Comparison of ENCODE assay signal across 8 cellular contexts in genomic region chr17:31094600-31095238, GRCh38. TPM values are rescaled to one million over a fixed set of nuclear protein-coding genes. Genes with fewer than 3 reads are reported as not detected.
DNase-seq lines count a peak whose midpoint lies in the region; ATAC-seq, FAIRE-seq and TF ChIP-seq lines count a peak whose summit lies in the region.

NF1 (plus strand) TSS chr17:31094977; CDS start chr17:31095310, 333 bp downstream.

- H3K36me3 ChIP-seq in BE2C, result no peaks in the 10 kb centered on the region

- TF ChIP-seq CTCF in BE2C (IDR thresholded peaks at IDR 0.05; ENCODE audit: low read depth, low read length), result no peak
- no peak for TF ChIP-seq CTCF in coronary artery (IDR thresholded peaks at IDR 0.05)

- FAIRE-seq in GM19239 (lab: Jason Lieb, UNC), result peak; percentile 89

- no peaks in the 10 kb centered on the region for H3K27me3 ChIP-seq in BE2C

- H3K27me3 Mint-ChIP-seq in activated CD4-positive, alpha-beta T cell treated with anti-CD3 and anti-CD28 coated beads, Interleukin-2, amount 10 ng/mL, durations not matched to agents 7 days and 5 days, result no peaks in the 10 kb centered on the region

- DNase-seq in BE2C (peak; percentile 92), GM19239 (ENCODE audit: insufficient read length, low spot score) (peak; percentile 95), NCI-H69 (lab: John Stamatoyannopoulos, UW) (peak; percentile 99), coronary artery (ENCODE audit: low spot score) (peak; percentile 96), left kidney (ENCODE audit: low read depth, low spot score) (peak; percentile 99)
- DNase-seq in activated CD4-positive, alpha-beta T cell treated with anti-CD3 and anti-CD28 coated beads, Interleukin-2, amount 10 ng/mL, durations not matched to agents 7 days and 5 days, result peak; percentile 86
- peak; percentile 90 for DNase-seq in stimulated activated CD4-positive, alpha-beta T cell treated with anti-CD3 and anti-CD28 coated beads, Interleukin-1b, Interleukin-23, amount 100 ng/mL, for 48 hours

- no peaks in the 10 kb centered on the region for H3K9me3 ChIP-seq in BE2C

- peak within 1 kb of the TSS; percentile 92 to 98 for H3K27ac ChIP-seq in coronary artery

- CTCF ChIA-PET in activated CD4-positive, alpha-beta T cell treated with anti-CD3 and anti-CD28 coated beads, Interleukin-2, amount 10 ng/mL, durations not matched to agents 7 days and 5 days (lab: Charles Lee), result interaction anchor here (0.6 to 0.8 kb wide), 4 partner anchors 200 to 1010 kb away, joined by 3 read pairs; no protein-coding TSS in a partner anchor

- peak within 1 kb of the TSS; percentile 87 for H3K4me3 Mint-ChIP-seq in activated CD4-positive, alpha-beta T cell treated with anti-CD3 and anti-CD28 coated beads, Interleukin-2, amount 10 ng/mL, durations not matched to agents 7 days and 5 days

- peak within 1 kb of the TSS; percentile 79 for H3K4me3 ChIP-seq in BE2C (ENCODE audit: low read depth, low read length)
- H3K4me3 ChIP-seq in coronary artery, result peak within 1 kb of the TSS; percentile 99

- POLR2A ChIA-PET in activated CD4-positive, alpha-beta T cell treated with anti-CD3 and anti-CD28 coated beads, Interleukin-2, amount 10 ng/mL, durations not matched to agents 7 days and 5 days (lab: Charles Lee), result no interaction called here

- no peaks in the 10 kb centered on the region for H3K9me3 Mint-ChIP-seq in activated CD4-positive, alpha-beta T cell treated with anti-CD3 and anti-CD28 coated beads, Interleukin-2, amount 10 ng/mL, durations not matched to agents 7 days and 5 days

- no peaks in the 10 kb centered on the region for H3K36me3 Mint-ChIP-seq in activated CD4-positive, alpha-beta T cell treated with anti-CD3 and anti-CD28 coated beads, Interleukin-2, amount 10 ng/mL, durations not matched to agents 7 days and 5 days (ENCODE audit: low read depth)

- ATAC-seq in HG03469 (IDR thresholded peaks at IDR 0.05; ENCODE audit: unreplicated experiment), result peak; percentile 66

- H3K4me1 Mint-ChIP-seq in activated CD4-positive, alpha-beta T cell treated with anti-CD3 and anti-CD28 coated beads, Interleukin-2, amount 10 ng/mL, durations not matched to agents 7 days and 5 days, result peaks cover 17% of the 10 kb centered on the region

- H3K27ac Mint-ChIP-seq in activated CD4-positive, alpha-beta T cell treated with anti-CD3 and anti-CD28 coated beads, Interleukin-2, amount 10 ng/mL, durations not matched to agents 7 days and 5 days, result peak within 1 kb of the TSS; percentile 86

- H3K4me1 ChIP-seq in BE2C, result no peaks in the 10 kb centered on the region

RNA-seq across cellular contexts. Expression of gene NF1, which starts in this region (rescaled TPM):
- 5.2 TPM for polyA plus RNA-seq in BE2C (2012; ENCODE audit: insufficient read depth, insufficient read length, low read depth)
- 10 to 100 TPM; 18.1 to 21.7 TPM for total RNA-seq in activated CD4-positive, alpha-beta T cell treated with anti-CD3 and anti-CD28 coated beads, Interleukin-2, amount 10 ng/mL, durations not matched to agents 7 days and 5 days

Comparison
In these comparisons a context has a peak if more than half of its experiments do, and no peak if none do; other contexts are left out.
1. Peak in every context shown above with its lines: DNase-seq, ATAC-seq, H3K4me3 ChIP-seq and H3K27ac ChIP-seq.